In genomic region chr19:11196406-11197287, GRCh38 we compare ENCODE assay signal across 9 cellular contexts. TPM values are rescaled to one million over a fixed set of nuclear protein-coding genes. Genes with fewer than 3 reads are reported as not detected.
DNase-seq lines count a peak whose midpoint lies in the region; FAIRE-seq and TF ChIP-seq lines count a peak whose summit lies in the region.
"Had no signal": no experiment of that assay in that cellular context is flagged by ENCODE, and none has a peak within 500 bp of the region (broad histone marks: within the 10 kb centered on the region; RNA-seq: fewer than 3 reads in every experiment).

No MANE protein-coding gene starts in this region.

- peaks cover 0 to 6% (median 0%) of the 10 kb centered on the region in 11 experiments; a peak in 4 of 22 replicates for H3K9me3 ChIP-seq in BLaER1 treated with 17β-estradiol and CSF1 and Interleukin-3, amounts not matched to agents 10 nM and 100 nM (replicated peaks in 1 of 11)
- H3K9me3 ChIP-seq in astrocyte (ENCODE audit: insufficient read depth, low read depth, low read length) (no peaks in the 10 kb centered on the region), iPS-18c (ENCODE audit: control insufficient read depth, insufficient read depth, low read length) (no peaks in the 10 kb centered on the region), smooth muscle cell (replicated peaks; ENCODE audit: low read depth) (no peaks in the 10 kb centered on the region)

- peaks cover 52 to 79% (median 66%) of the 10 kb centered on the region in 10 experiments for H3K4me1 ChIP-seq in BLaER1 treated with 17β-estradiol and CSF1 and Interleukin-3, amounts not matched to agents 10 nM and 100 nM
- H3K4me1 ChIP-seq in astrocyte (ENCODE audit: insufficient read depth, low read length) (peaks cover 19% of the 10 kb centered on the region), smooth muscle cell (ENCODE audit: low read depth) (no peaks in the 10 kb centered on the region)

- peak overlapping the region; percentile 7 for H3K27ac Mint-ChIP-seq in astrocyte (ENCODE audit: unreplicated experiment)

- H3K4me1 Mint-ChIP-seq in astrocyte (ENCODE audit: low read depth, unreplicated experiment), result peaks cover 3% of the 10 kb centered on the region

- FAIRE-seq in astrocyte (lab: Jason Lieb, UNC), result no peak

- peaks cover 41% of the 10 kb centered on the region for H3K79me2 ChIP-seq in astrocyte (ENCODE audit: insufficient read depth, low read length)
- peaks cover 23% of the 10 kb centered on the region for H3K79me2 ChIP-seq in smooth muscle cell (ENCODE audit: low read depth)

- H3K27me3 ChIP-seq in BLaER1 treated with 17β-estradiol and CSF1 and Interleukin-3, amounts not matched to agents 10 nM and 100 nM, result no peaks in the 10 kb centered on the region
- H3K27me3 ChIP-seq in astrocyte (ENCODE audit: insufficient read depth, low read length), result no peaks in the 10 kb centered on the region
- H3K27me3 ChIP-seq in smooth muscle cell (ENCODE audit: low read depth), result no peaks in the 10 kb centered on the region

- peak overlapping the region in 10 of 11 experiments; percentile 60 to 81 (median 74); a peak in 19 of 22 replicates for H3K27ac ChIP-seq in BLaER1 treated with 17β-estradiol and CSF1 and Interleukin-3, amounts not matched to agents 10 nM and 100 nM
- H3K27ac ChIP-seq in astrocyte (ENCODE audit: low read depth, low read length) (peak overlapping the region; percentile 59), smooth muscle cell (ENCODE audit: low read depth) (no peak overlapping the region)

- H3K36me3 Mint-ChIP-seq in astrocyte (ENCODE audit: low read depth, unreplicated experiment), result peaks cover 7% of the 10 kb centered on the region

- peak overlapping the region; percentile 86 for H3K4me3 Mint-ChIP-seq in astrocyte (ENCODE audit: unreplicated experiment)

- peak overlapping the region; percentile 76 to 86 (median 82) for H3K9ac ChIP-seq in BLaER1 treated with 17β-estradiol and CSF1 and Interleukin-3, amounts not matched to agents 10 nM and 100 nM
- H3K9ac ChIP-seq in astrocyte (ENCODE audit: low read length) (peak overlapping the region; percentile 92), smooth muscle cell (ENCODE audit: low read depth) (peak overlapping the region; percentile 64)

- no peak for TF ChIP-seq CTCF in astrocyte (IDR thresholded peaks at IDR 0.05; ENCODE audit: insufficient read depth, low read depth, low read length)
- no peak for TF ChIP-seq CTCF in smooth muscle cell (IDR thresholded peaks at IDR 0.05; ENCODE audit: borderline replicate concordance, insufficient read depth, poor library complexity, severe bottlenecking)

- H3K27me3 Mint-ChIP-seq in astrocyte (ENCODE audit: low read depth, unreplicated experiment), result no peaks in the 10 kb centered on the region

- no peaks in the 10 kb centered on the region; a peak in 1 of 22 replicates for H4K20me1 ChIP-seq in BLaER1 treated with 17β-estradiol and CSF1 and Interleukin-3, amounts not matched to agents 10 nM and 100 nM
- H4K20me1 ChIP-seq in astrocyte (ENCODE audit: insufficient read depth, low read length) (peaks cover 12% of the 10 kb centered on the region), smooth muscle cell (ENCODE audit: low read depth) (peaks cover 17% of the 10 kb centered on the region)

- peaks cover 10% of the 10 kb centered on the region for H3F3A ChIP-seq in smooth muscle cell (ENCODE audit: low read depth)

- peak; percentile 17 for DNase-seq in HT-29 (ENCODE audit: low spot score)
- DNase-seq in astrocyte (ENCODE audit: low read depth), result no peak
- no peak for DNase-seq in smooth muscle cell (lab: John Stamatoyannopoulos, UW; ENCODE audit: unreplicated experiment)
- no peak for DNase-seq in cerebellum (ENCODE audit: low spot score)
- DNase-seq in NCI-H2107 treated with DMSO at 0.1 percent for 48 hours (lab: John Stamatoyannopoulos, UW; ENCODE audit: unreplicated experiment), result no peak
- DNase-seq in NCI-H345 treated with DMSO at 0.1 percent for 48 hours (lab: John Stamatoyannopoulos, UW; ENCODE audit: unreplicated experiment), result no peak

- peaks cover 1% of the 10 kb centered on the region for H3K9me3 Mint-ChIP-seq in astrocyte (ENCODE audit: unreplicated experiment)

- peaks cover 11 to 26% (median 16%) of the 10 kb centered on the region in 11 experiments; a peak in 21 of 22 replicates for H3K36me3 ChIP-seq in BLaER1 treated with 17β-estradiol and CSF1 and Interleukin-3, amounts not matched to agents 10 nM and 100 nM
- peaks cover 3% of the 10 kb centered on the region for H3K36me3 ChIP-seq in astrocyte (ENCODE audit: insufficient read depth, low read length)
- no peaks in the 10 kb centered on the region for H3K36me3 ChIP-seq in smooth muscle cell (ENCODE audit: low read depth)

- H2AFZ ChIP-seq in astrocyte (ENCODE audit: low read depth, low read length) (peak overlapping the region; percentile 87), smooth muscle cell (ENCODE audit: low read depth) (no peak overlapping the region)

- H3K4me3 ChIP-seq in BLaER1 treated with 17β-estradiol and CSF1 and Interleukin-3, amounts not matched to agents 10 nM and 100 nM, result peak overlapping the region; percentile 63 to 81 (median 76)
- H3K4me3 ChIP-seq in astrocyte (ENCODE audit: insufficient read depth, low read depth, low read length) (peak overlapping the region; percentile 81), iPS-18c (ENCODE audit: insufficient read depth, low read depth, low read length) (peak overlapping the region; percentile 87), smooth muscle cell (peak overlapping the region; percentile 72)

- 25% methylated on average over 27 of the region's 47 CpGs for WGBS in smooth muscle cell (ENCODE audit: low lambda C conversion rate)

- peak overlapping the region; percentile 92 to 99 (median 96) for H3K4me2 ChIP-seq in BLaER1 treated with 17β-estradiol and CSF1 and Interleukin-3, amounts not matched to agents 10 nM and 100 nM
- H3K4me2 ChIP-seq in astrocyte (ENCODE audit: low read length) (peak overlapping the region; percentile 100), smooth muscle cell (peak overlapping the region; percentile 93)

RNA-seq across cellular contexts. Expression of gene KANK2, which starts 0.7 kb away (rescaled TPM):
- 30.8 and 35.8 TPM in 2 replicates for total RNA-seq in HT-29 (2014; rRNA removed; shearing (Covaris generic))
- 50.3 and 55.2 TPM in 2 replicates for total RNA-seq in astrocyte
- 28.1 and 44.1 TPM in 2 replicates for total RNA-seq in smooth muscle cell
- polyA plus RNA-seq in smooth muscle cell, result 31.9 and 32.0 TPM in 2 replicates
- total RNA-seq in cerebellum, result 34.3 TPM

RNA-seq across cellular contexts. Expression of gene SPC24, which starts 41.1 kb away (rescaled TPM):
- total RNA-seq in HT-29 (2014; rRNA removed; shearing (Covaris generic)), result 98.0 and 106 TPM in 2 replicates
- total RNA-seq in astrocyte, result 2.0 and 3.2 TPM in 2 replicates
- 7.6 and 10.1 TPM in 2 replicates for total RNA-seq in smooth muscle cell
- 6.1 and 9.7 TPM in 2 replicates for polyA plus RNA-seq in smooth muscle cell
- total RNA-seq in cerebellum, result 13.3 TPM

RNA-seq across cellular contexts. Expression of gene ANGPTL8, which starts 42.8 kb away (rescaled TPM):
- total RNA-seq in HT-29 (2014; rRNA removed; shearing (Covaris generic)), result not detected in 2 replicates
- total RNA-seq in astrocyte (not detected in 2 replicates), smooth muscle cell (0.54 TPM in 1 of 2 replicates, not detected in the other), cerebellum (not detected)
- polyA plus RNA-seq in smooth muscle cell, result 0.48 and 0.80 TPM in 2 replicates
- total RNA-seq: HT1080 had no signal
